ENCODE assay signal across 15 cellular contexts in the genomic region with DNA sequence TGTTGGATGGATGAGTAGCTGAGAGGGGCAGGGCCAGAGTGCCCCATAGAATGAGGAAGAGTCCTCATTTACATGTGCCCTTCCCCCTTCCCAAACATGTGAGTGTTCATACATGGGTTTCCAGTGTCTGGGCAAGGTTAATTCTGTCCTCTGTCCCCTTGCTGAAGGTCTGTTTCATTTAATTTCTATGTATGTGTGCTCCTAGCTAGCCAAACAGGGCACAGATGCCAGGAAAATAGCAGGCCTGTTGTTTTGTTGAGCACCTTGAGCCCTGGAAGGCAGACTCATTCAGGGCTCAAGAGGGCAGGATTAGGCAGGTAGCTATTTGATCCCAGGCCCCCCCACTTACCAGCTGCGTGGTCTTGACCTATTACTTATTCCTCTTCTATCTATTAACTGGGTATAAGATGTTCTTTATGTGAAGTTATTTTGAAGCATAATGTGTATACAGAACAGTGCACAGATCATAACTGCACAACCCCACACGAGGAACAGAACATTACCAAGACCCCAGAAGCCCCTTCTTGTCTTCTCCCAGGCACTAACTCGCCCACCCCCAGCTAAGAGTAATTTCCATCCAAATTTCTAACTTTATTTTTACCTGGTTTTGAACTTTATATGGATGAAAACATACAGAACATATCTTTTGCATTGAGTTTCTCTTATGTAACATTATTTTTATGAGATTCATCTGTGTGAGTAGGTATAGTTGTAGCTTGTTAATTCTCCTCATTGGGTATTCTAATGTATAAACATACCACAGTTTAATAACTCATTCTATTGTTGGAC.
A peak's percentile ranks its signal among the peaks of the same experiment; 100 is the strongest.
DNase-seq lines count a peak whose midpoint lies in the region; ATAC-seq and TF ChIP-seq lines count a peak whose summit lies in the region.
"Had no signal": no experiment of that assay in that cellular context is flagged by ENCODE, and none has a peak within 500 bp of the region (broad histone marks: within the 10 kb centered on the region; RNA-seq: fewer than 3 reads in every experiment).

No MANE protein-coding gene starts in this region.

- H3K27me3 ChIP-seq in Loucy (ENCODE audit: insufficient read depth, low read length, poor library complexity, severe bottlenecking), result no peaks in the 10 kb centered on the region

- peak; percentile 95 for DNase-seq in GM12864 (ENCODE audit: low read depth)
- no peak for DNase-seq in GF-D8 (lab: John Stamatoyannopoulos, UW)
- DNase-seq in glomerular visceral epithelial cell (ENCODE audit: extremely low spot score), result no peak
- no peak for DNase-seq in anterior cingulate cortex (lab: John Stamatoyannopoulos, UW)
- DNase-seq: activated CD4-positive, CD25-positive, alpha-beta regulatory T cell; activated effector memory CD4-positive, alpha-beta T cell treated with Interleukin-2 at 50 U/mL for 16 hours; MG63; NCI-H345; SJCRH30; stimulated activated CD4-positive, alpha-beta T cell treated with anti-CD3 and anti-CD28 coated beads, Interleukin-2, amount 100 ng/mL, for 48 hours had no signal

- H3K36me3 ChIP-seq in Loucy (ENCODE audit: insufficient read depth, low read length), result no peaks in the 10 kb centered on the region
- H3K36me3 ChIP-seq: MG63, SJCRH30 had no signal

- H2AFZ ChIP-seq in Loucy (ENCODE audit: low read length), result peak overlapping the region; percentile 60; the same call in 1 of the 2 replicates
- H2AFZ ChIP-seq: parathyroid adenoma had no signal

- H4K20me1 ChIP-seq in Loucy (ENCODE audit: insufficient read depth, low read length, poor library complexity, severe bottlenecking), result no peaks in the 10 kb centered on the region

- H3K79me2 ChIP-seq in Loucy (ENCODE audit: insufficient read depth, low read length), result no peaks in the 10 kb centered on the region
- H3K79me2 ChIP-seq: parathyroid adenoma had no signal

- H3K9me2 ChIP-seq in Loucy (replicated peaks; ENCODE audit: low read depth, low read length), result no peaks in the 10 kb centered on the region

- H3K4me3 ChIP-seq in GM12864 (ENCODE audit: low read depth, low read length) (peak overlapping the region; percentile 18; the same call in 1 of the 2 replicates), Loucy (ENCODE audit: low read length, poor library complexity, severe bottlenecking) (no peak overlapping the region)
- H3K4me3 ChIP-seq: MG63, SJCRH30 had no signal

- ATAC-seq in GM19438 (IDR thresholded peaks at IDR 0.05; ENCODE audit: low read depth, unreplicated experiment) (peak; percentile 40), HG02852 (IDR thresholded peaks at IDR 0.05; ENCODE audit: unreplicated experiment) (peak; percentile 34), GM18873 (IDR thresholded peaks at IDR 0.05; ENCODE audit: low FRiP score, unreplicated experiment) (no peak)

- no peaks in the 10 kb centered on the region for H3F3A ChIP-seq in Loucy (ENCODE audit: low read depth)

- H3K9ac ChIP-seq in Loucy (ENCODE audit: low read depth, low read length, poor library complexity, severe bottlenecking), result no peak overlapping the region
- H3K9ac ChIP-seq: parathyroid adenoma had no signal

- peaks cover 26% of the 10 kb centered on the region for H3K4me1 ChIP-seq in Loucy (ENCODE audit: insufficient read depth, low read length, poor library complexity, severe bottlenecking)
- H3K4me1 ChIP-seq: parathyroid adenoma had no signal

- H3K9me3 ChIP-seq in Loucy (ENCODE audit: insufficient read depth, low read depth, low read length), result no peaks in the 10 kb centered on the region
- H3K9me3 ChIP-seq: MG63, SJCRH30 had no signal

- TF ChIP-seq CTCF in GM12864 (IDR thresholded peaks at IDR 0.05; ENCODE audit: low read depth, low read length, missing control alignments) (no peak), Loucy (conservative IDR thresholded peaks at IDR 0.05; ENCODE audit: low read length) (no peak)

- H3K4me2 ChIP-seq in Loucy (ENCODE audit: low read depth, low read length, poor library complexity, severe bottlenecking), result no peak overlapping the region
